1 cellular context compared by ENCODE assay signal in the genomic region with DNA sequence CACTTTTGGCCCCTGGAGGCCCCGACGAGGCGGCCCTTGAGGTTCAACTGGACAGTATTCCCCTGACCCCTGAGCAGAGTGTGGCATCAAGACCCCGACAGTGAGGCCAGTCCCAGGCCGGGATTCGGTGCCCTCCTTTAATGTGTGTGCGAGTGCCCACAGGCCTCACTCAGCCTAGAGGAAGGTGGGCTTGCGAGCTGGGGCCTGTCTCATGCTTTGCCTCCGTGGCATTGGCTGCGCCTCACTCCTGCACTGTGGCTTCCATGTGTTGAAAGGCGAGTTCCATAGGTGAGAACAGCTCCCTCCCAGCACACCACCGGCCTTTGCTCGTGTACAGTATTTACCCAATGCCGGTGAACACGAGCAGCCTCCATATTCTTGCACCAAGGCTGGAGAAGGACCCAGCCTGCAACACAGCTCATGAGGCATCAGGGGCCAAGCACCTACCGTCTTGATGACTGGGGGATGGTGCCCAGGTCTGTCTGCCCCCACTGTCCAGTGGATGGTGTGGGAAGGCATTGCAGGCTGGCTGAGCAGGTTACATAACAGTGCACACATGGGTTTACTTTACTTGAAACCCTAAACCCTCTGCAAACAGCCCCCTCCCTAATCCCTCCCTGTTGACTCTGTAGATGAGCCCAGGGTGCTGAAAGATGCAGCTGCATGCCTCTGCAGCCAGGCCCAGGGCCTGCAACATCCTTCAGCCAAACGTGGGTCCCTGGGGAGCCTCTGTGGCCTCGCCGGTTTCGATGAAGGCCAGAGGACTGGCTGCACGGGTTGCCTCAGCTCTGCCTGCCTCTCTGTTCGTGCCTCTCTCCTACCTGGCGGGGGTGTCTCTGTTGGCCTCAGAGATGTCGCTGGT.
A peak's percentile ranks its signal among the peaks of the same experiment; 100 is the strongest.
TF ChIP-seq lines count a peak whose summit lies in the region.

No MANE protein-coding gene starts in this region.

TF ChIP-seq in HepG2, 621 proteins besides CTCF, POLR2A, EP300 and RAD21 (continued from another document and continues in another):
- TF ChIP-seq, protein P1, sequence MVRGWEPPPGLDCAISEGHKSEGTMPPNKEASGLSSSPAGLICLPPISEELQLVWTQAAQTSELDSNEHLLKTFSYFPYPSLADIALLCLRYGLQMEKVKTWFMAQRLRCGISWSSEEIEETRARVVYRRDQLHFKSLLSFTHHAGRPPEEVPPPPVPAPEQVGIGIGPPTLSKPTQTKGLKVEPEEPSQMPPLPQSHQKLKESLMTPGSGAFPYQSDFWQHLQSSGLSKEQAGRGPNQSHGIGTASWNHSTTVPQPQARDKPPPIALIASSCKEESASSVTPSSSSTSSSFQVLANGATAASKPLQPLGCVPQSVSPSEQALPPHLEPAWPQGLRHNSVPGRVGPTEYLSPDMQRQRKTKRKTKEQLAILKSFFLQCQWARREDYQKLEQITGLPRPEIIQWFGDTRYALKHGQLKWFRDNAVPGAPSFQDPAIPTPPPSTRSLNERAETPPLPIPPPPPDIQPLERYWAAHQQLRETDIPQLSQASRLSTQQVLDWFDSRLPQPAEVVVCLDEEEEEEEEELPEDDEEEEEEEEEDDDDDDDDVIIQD (CRISPR knock-in tag; IDR thresholded peaks at IDR 0.05; ENCODE audit: low read depth) = 0 out of 2 replicates have a peak, but pooled peaks have one; percentile 32
- TF ChIP-seq FOXA1 (IDR thresholded peaks at IDR 0.05) = peak; percentile 91
- peak; percentile 100 for TF ChIP-seq FOXA1 (CRISPR knock-in tag; IDR thresholded peaks at IDR 0.05)
- no peak for TF ChIP-seq ZNF10 (CRISPR knock-in tag; IDR thresholded peaks at IDR 0.05; ENCODE audit: borderline replicate concordance, low read depth)
- TF ChIP-seq, protein P2, sequence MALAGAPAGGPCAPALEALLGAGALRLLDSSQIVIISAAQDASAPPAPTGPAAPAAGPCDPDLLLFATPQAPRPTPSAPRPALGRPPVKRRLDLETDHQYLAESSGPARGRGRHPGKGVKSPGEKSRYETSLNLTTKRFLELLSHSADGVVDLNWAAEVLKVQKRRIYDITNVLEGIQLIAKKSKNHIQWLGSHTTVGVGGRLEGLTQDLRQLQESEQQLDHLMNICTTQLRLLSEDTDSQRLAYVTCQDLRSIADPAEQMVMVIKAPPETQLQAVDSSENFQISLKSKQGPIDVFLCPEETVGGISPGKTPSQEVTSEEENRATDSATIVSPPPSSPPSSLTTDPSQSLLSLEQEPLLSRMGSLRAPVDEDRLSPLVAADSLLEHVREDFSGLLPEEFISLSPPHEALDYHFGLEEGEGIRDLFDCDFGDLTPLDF (CRISPR knock-in tag; IDR thresholded peaks at IDR 0.05) = no peak
- TF ChIP-seq HOXA5 (CRISPR knock-in tag; IDR thresholded peaks at IDR 0.05) = 0 out of 2 replicates have a peak, but pooled peaks have one; percentile 88
- TF ChIP-seq PAX8 (CRISPR knock-in tag; IDR thresholded peaks at IDR 0.05; ENCODE audit: borderline replicate concordance) = no peak
- TF ChIP-seq HOXA3 (CRISPR knock-in tag; IDR thresholded peaks at IDR 0.05) = peak; percentile 84
- no peak for TF ChIP-seq ZNF773 (CRISPR knock-in tag; IDR thresholded peaks at IDR 0.05; ENCODE audit: borderline replicate concordance)
- TF ChIP-seq DR1 (CRISPR knock-in tag; IDR thresholded peaks at IDR 0.05) = no peak
- TF ChIP-seq NCOA5 (CRISPR knock-in tag; IDR thresholded peaks at IDR 0.05) = no peak
- peak; percentile 76; the same call in 1 of the 2 replicates for TF ChIP-seq AKAP8 (CRISPR knock-in tag; IDR thresholded peaks at IDR 0.05)
- TF ChIP-seq, protein P3, sequence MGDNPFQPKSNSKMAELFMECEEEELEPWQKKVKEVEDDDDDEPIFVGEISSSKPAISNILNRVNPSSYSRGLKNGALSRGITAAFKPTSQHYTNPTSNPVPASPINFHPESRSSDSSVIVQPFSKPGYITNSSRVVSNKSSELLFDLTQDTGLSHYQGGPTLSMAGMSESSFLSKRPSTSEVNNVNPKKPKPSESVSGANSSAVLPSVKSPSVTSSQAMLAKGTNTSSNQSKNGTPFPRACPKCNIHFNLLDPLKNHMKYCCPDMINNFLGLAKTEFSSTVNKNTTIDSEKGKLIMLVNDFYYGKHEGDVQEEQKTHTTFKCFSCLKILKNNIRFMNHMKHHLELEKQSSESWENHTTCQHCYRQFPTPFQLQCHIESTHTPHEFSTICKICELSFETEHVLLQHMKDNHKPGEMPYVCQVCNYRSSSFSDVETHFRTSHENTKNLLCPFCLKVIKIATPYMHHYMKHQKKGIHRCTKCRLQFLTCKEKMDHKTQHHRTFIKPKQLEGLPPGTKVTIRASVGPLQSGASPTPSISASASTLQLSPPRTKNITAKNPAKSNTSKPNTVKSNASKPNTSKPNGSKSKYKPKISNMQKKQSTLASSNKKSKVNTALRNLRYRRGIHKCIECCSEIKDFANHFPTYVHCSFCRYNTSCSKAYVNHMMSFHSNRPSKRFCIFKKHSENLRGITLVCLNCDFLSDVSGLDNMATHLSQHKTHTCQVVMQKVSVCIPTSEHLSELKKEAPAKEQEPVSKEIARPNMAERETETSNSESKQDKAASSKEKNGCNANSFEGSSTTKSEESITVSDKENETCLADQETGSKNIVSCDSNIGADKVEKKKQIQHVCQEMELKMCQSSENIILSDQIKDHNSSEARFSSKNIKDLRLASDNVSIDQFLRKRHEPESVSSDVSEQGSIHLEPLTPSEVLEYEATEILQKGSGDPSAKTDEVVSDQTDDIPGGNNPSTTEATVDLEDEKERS (CRISPR knock-in tag; IDR thresholded peaks at IDR 0.05) = no peak
- TF ChIP-seq ZNF101 (CRISPR knock-in tag; IDR thresholded peaks at IDR 0.05; ENCODE audit: borderline replicate concordance, low read depth) = no peak
- TF ChIP-seq PPARG (CRISPR knock-in tag; conservative IDR thresholded peaks at IDR 0.05) = peak; percentile 56; the same call in 1 of the 2 replicates
- TF ChIP-seq, protein P4, sequence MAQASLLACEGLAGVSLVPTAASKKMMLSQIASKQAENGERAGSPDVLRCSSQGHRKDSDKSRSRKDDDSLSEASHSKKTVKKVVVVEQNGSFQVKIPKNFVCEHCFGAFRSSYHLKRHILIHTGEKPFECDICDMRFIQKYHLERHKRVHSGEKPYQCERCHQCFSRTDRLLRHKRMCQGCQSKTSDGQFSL (CRISPR knock-in tag; IDR thresholded peaks at IDR 0.05) = 0 out of 2 replicates have a peak, but pooled peaks have one; percentile 51
- TF ChIP-seq ZNF383 (CRISPR knock-in tag; IDR thresholded peaks at IDR 0.05; ENCODE audit: borderline replicate concordance) = 0 out of 2 replicates have a peak, but pooled peaks have one; percentile 42
- TF ChIP-seq, protein P5, sequence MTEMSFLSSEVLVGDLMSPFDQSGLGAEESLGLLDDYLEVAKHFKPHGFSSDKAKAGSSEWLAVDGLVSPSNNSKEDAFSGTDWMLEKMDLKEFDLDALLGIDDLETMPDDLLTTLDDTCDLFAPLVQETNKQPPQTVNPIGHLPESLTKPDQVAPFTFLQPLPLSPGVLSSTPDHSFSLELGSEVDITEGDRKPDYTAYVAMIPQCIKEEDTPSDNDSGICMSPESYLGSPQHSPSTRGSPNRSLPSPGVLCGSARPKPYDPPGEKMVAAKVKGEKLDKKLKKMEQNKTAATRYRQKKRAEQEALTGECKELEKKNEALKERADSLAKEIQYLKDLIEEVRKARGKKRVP (CRISPR knock-in tag; IDR thresholded peaks at IDR 0.05) = peak in 1 of 2 experiments; percentile 76; a peak in 1 of 4 replicates
- TF ChIP-seq FLYWCH1 (CRISPR knock-in tag; IDR thresholded peaks at IDR 0.05) = no peak
- peak; percentile 81 for TF ChIP-seq ZBTB7A (CRISPR knock-in tag; IDR thresholded peaks at IDR 0.05)
- TF ChIP-seq, protein P6, sequence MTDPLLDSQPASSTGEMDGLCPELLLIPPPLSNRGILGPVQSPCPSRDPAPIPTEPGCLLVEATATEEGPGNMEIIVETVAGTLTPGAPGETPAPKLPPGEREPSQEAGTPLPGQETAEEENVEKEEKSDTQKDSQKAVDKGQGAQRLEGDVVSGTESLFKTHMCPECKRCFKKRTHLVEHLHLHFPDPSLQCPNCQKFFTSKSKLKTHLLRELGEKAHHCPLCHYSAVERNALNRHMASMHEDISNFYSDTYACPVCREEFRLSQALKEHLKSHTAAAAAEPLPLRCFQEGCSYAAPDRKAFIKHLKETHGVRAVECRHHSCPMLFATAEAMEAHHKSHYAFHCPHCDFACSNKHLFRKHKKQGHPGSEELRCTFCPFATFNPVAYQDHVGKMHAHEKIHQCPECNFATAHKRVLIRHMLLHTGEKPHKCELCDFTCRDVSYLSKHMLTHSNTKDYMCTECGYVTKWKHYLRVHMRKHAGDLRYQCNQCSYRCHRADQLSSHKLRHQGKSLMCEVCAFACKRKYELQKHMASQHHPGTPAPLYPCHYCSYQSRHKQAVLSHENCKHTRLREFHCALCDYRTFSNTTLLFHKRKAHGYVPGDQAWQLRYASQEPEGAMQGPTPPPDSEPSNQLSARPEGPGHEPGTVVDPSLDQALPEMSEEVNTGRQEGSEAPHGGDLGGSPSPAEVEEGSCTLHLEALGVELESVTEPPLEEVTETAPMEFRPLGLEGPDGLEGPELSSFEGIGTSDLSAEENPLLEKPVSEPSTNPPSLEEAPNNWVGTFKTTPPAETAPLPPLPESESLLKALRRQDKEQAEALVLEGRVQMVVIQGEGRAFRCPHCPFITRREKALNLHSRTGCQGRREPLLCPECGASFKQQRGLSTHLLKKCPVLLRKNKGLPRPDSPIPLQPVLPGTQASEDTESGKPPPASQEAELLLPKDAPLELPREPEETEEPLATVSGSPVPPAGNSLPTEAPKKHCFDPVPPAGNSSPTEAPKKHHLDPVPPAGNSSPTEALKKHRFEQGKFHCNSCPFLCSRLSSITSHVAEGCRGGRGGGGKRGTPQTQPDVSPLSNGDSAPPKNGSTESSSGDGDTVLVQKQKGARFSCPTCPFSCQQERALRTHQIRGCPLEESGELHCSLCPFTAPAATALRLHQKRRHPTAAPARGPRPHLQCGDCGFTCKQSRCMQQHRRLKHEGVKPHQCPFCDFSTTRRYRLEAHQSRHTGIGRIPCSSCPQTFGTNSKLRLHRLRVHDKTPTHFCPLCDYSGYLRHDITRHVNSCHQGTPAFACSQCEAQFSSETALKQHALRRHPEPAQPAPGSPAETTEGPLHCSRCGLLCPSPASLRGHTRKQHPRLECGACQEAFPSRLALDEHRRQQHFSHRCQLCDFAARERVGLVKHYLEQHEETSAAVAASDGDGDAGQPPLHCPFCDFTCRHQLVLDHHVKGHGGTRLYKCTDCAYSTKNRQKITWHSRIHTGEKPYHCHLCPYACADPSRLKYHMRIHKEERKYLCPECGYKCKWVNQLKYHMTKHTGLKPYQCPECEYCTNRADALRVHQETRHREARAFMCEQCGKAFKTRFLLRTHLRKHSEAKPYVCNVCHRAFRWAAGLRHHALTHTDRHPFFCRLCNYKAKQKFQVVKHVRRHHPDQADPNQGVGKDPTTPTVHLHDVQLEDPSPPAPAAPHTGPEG (CRISPR knock-in tag; IDR thresholded peaks at IDR 0.05) = no peak
- TF ChIP-seq, protein P7, sequence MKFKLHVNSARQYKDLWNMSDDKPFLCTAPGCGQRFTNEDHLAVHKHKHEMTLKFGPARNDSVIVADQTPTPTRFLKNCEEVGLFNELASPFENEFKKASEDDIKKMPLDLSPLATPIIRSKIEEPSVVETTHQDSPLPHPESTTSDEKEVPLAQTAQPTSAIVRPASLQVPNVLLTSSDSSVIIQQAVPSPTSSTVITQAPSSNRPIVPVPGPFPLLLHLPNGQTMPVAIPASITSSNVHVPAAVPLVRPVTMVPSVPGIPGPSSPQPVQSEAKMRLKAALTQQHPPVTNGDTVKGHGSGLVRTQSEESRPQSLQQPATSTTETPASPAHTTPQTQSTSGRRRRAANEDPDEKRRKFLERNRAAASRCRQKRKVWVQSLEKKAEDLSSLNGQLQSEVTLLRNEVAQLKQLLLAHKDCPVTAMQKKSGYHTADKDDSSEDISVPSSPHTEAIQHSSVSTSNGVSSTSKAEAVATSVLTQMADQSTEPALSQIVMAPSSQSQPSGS (CRISPR knock-in tag; IDR thresholded peaks at IDR 0.05) = peak; percentile 80
- peak; percentile 80; the same call in 1 of the 2 replicates for TF ChIP-seq ZNF749 (CRISPR knock-in tag; IDR thresholded peaks at IDR 0.05; ENCODE audit: borderline replicate concordance)
- TF ChIP-seq, protein P8, sequence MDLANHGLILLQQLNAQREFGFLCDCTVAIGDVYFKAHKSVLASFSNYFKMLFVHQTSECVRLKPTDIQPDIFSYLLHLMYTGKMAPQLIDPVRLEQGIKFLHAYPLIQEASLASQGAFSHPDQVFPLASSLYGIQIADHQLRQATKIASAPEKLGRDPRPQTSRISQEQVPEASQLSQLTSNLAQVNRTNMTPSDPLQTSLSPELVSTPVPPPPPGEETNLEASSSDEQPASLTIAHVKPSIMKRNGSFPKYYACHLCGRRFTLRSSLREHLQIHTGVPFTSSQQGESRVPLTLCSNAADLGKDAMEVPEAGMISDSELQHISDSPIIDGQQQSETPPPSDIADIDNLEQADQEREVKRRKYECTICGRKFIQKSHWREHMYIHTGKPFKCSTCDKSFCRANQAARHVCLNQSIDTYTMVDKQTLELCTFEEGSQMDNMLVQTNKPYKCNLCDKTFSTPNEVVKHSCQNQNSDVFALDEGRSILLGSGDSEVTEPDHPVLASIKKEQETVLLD (CRISPR knock-in tag; IDR thresholded peaks at IDR 0.05; ENCODE audit: low read depth) = no peak
- no peak for TF ChIP-seq MAFG (CRISPR knock-in tag; IDR thresholded peaks at IDR 0.05)
- peak; percentile 83; the same call in 1 of the 2 replicates for TF ChIP-seq ZBTB20 (CRISPR knock-in tag; IDR thresholded peaks at IDR 0.05; ENCODE audit: borderline replicate concordance, low read depth)
- no peak; the same call in 1 of the 2 replicates for TF ChIP-seq ZNF616 (CRISPR knock-in tag; IDR thresholded peaks at IDR 0.05; ENCODE audit: low read depth)
- TF ChIP-seq, protein P9, sequence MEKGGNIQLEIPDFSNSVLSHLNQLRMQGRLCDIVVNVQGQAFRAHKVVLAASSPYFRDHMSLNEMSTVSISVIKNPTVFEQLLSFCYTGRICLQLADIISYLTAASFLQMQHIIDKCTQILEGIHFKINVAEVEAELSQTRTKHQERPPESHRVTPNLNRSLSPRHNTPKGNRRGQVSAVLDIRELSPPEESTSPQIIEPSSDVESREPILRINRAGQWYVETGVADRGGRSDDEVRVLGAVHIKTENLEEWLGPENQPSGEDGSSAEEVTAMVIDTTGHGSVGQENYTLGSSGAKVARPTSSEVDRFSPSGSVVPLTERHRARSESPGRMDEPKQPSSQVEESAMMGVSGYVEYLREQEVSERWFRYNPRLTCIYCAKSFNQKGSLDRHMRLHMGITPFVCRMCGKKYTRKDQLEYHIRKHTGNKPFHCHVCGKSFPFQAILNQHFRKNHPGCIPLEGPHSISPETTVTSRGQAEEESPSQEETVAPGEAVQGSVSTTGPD (CRISPR knock-in tag; IDR thresholded peaks at IDR 0.05) = no peak
- TF ChIP-seq ZNF136 (CRISPR knock-in tag; IDR thresholded peaks at IDR 0.05; ENCODE audit: low read depth) = no peak
- no peak for TF ChIP-seq ZZZ3 (CRISPR knock-in tag; IDR thresholded peaks at IDR 0.05; ENCODE audit: borderline replicate concordance)
- TF ChIP-seq RCOR2 (CRISPR knock-in tag; IDR thresholded peaks at IDR 0.05) = peak; percentile 71; the same call in 1 of the 2 replicates
